ENCODE assay signal across 1 cellular context in genomic region chr15:40565333-40566238, GRCh38.
TF ChIP-seq lines count a peak whose summit lies in the region.

No MANE protein-coding gene starts in this region.

TF ChIP-seq in H1, 55 proteins besides CTCF, POLR2A, EP300 and RAD21:
- TF ChIP-seq E2F6 (IDR thresholded peaks at IDR 0.05) (no peak), CHD2 (IDR thresholded peaks at IDR 0.05; ENCODE audit: low read length) (no peak), KDM5A (IDR thresholded peaks at IDR 0.05; ENCODE audit: low read length) (no peak), CHD7 (IDR thresholded peaks at IDR 0.05; ENCODE audit: insufficient replicate concordance, low read length) (no peak), TAF1 (IDR thresholded peaks at IDR 0.05; ENCODE audit: low read depth, low read length) (no peak), ZNF274 (IDR thresholded peaks at IDR 0.05; ENCODE audit: borderline replicate concordance, extremely low read depth, low read length) (no peak), RXRA (IDR thresholded peaks at IDR 0.05; ENCODE audit: insufficient read depth, low read depth, low read length) (no peak), NANOG (IDR thresholded peaks at IDR 0.05; ENCODE audit: insufficient read depth, low read depth, low read length, poor library complexity, severe bottlenecking) (no peak), POU5F1 (IDR thresholded peaks at IDR 0.05; ENCODE audit: low read depth, low read length) (no peak), JUND (IDR thresholded peaks at IDR 0.05; ENCODE audit: low read length) (no peak), TBP (IDR thresholded peaks at IDR 0.05; ENCODE audit: low read depth, low read length) (no peak), SAP30 (IDR thresholded peaks at IDR 0.05; ENCODE audit: insufficient read depth, insufficient replicate concordance, low read length) (no peak), POLR2AphosphoS5 (IDR thresholded peaks at IDR 0.05; ENCODE audit: low read depth, low read length) (no peak), CREB1 (IDR thresholded peaks at IDR 0.05) (no peak)
